In genomic region chrX:71615954-71616353, GRCh38 we compare ENCODE assay signal across 17 cellular contexts. TPM values are rescaled to one million over a fixed set of nuclear protein-coding genes. Genes with fewer than 3 reads are reported as not detected.
A peak's percentile ranks its signal among the peaks of the same experiment; 100 is the strongest.
DNase-seq lines count a peak whose midpoint lies in the region; ATAC-seq, FAIRE-seq and TF ChIP-seq lines count a peak whose summit lies in the region.
"Had no signal": no experiment of that assay in that cellular context is flagged by ENCODE, and none has a peak within 500 bp of the region (broad histone marks: within the 10 kb centered on the region; RNA-seq: fewer than 3 reads in every experiment).

No MANE protein-coding gene starts in this region.

- peak overlapping the region; percentile 90 for H3K27ac ChIP-seq in GM12878 (ENCODE audit: control insufficient read depth, insufficient read depth)
- H3K27ac ChIP-seq: HL-60, left lung had no signal

- peak overlapping the region; percentile 80 for H3K4me2 ChIP-seq in GM12878 (ENCODE audit: control insufficient read depth, insufficient read depth)

- TF ChIP-seq RAD21 in GM12878 (IDR thresholded peaks at IDR 0.05; ENCODE audit: insufficient read depth, low read depth, low read length): no peak

- H2AFZ ChIP-seq in GM12878 (ENCODE audit: control insufficient read depth, low read depth, low read length): no peak overlapping the region

- SMC1A ChIA-PET in GM12878 (lab: Charles Lee; ENCODE audit: uncharacterized antibody, unreplicated experiment): interaction anchor here (1.1 to 5.0 kb wide), 4 partner anchors 9 to 36 kb away, joined by 3 to 33 read pairs (median 4); no protein-coding TSS in a partner anchor

- H3K27ac Mint-ChIP-seq in activated B cell treated with CpG ODN at 0.5 μM for 24 hours: peak overlapping the region; percentile 30
- H3K27ac Mint-ChIP-seq: progenitor cell of endocrine pancreas had no signal

- intact Hi-C loops in activated B cell treated with CpG ODN at 0.5 μM for 24 hours (cut with micrococcal nuclease): no loop called here
- intact Hi-C loops in GM12878 (cut with micrococcal nuclease; ENCODE audit: unreplicated experiment): loop anchor here (5.0 kb wide), 1 partner anchor 74 kb away; no protein-coding TSS in a partner anchor

- peaks cover 0 to 3% of the 10 kb centered on the region in 2 experiments; a peak in 2 of 4 replicates for H3K36me3 ChIP-seq in GM12878 (ENCODE audit: control insufficient read depth in 2 of 2, insufficient read depth in 2 of 2, low read length in 1 of 2)

- no peak for FAIRE-seq in GM12878 (lab: Jason Lieb, UNC)
- FAIRE-seq: endometrium had no signal

- ATAC-seq in activated B cell treated with CpG ODN at 0.5 μM for 24 hours (ENCODE audit: low read depth) (no peak), GM12878 (peak; percentile 30), GM21447 (IDR thresholded peaks at IDR 0.05; ENCODE audit: unreplicated experiment) (no peak), HG02885 (IDR thresholded peaks at IDR 0.05; ENCODE audit: poor library complexity, unreplicated experiment) (no peak)
- peak; percentile 21 for ATAC-seq in stimulated activated naive CD8-positive, alpha-beta T cell treated with anti-CD3 and anti-CD28 coated beads, Interleukin-15, Interleukin-2, amounts not matched to agents 100 U/mL and 50 U/mL, for 24 hours
- ATAC-seq: left lung had no signal

- CTCF ChIA-PET in activated B cell treated with CpG ODN at 0.5 μM for 24 hours (lab: Charles Lee): no interaction called here
- CTCF ChIA-PET in GM12878 (lab: Yijun Ruan, JAX): interaction anchor here (0.7 to 1.4 kb wide), 4 partner anchors 17 to 83 kb away, joined by 4 to 6 read pairs (median 5); partner anchors contain the start of gene OGT

- DNase-seq in activated naive CD4-positive, alpha-beta T cell treated with Interleukin-2 at 50 U/mL for 16 hours: peak; percentile 21
- DNase-seq in activated naive CD4-positive, alpha-beta T cell (lab: John Stamatoyannopoulos, UW): no peak
- no peak for DNase-seq in activated B cell treated with CpG ODN at 0.5 μM for 24 hours
- no peak for DNase-seq in GM12878 (ENCODE audit: low read depth, low spot score)
- peak; percentile 49 for DNase-seq in stimulated activated naive CD8-positive, alpha-beta T cell treated with anti-CD3 and anti-CD28 coated beads, Interleukin-15, Interleukin-2, amounts not matched to agents 100 U/mL and 50 U/mL, for 24 hours
- no peak for DNase-seq in NCI-H1105 treated with DMSO at 0.1 percent for 48 hours (lab: John Stamatoyannopoulos, UW)
- DNase-seq: KBM-7, left lung, naive B cell had no signal

- no peak for TF ChIP-seq POLR2A in GM12878 (IDR thresholded peaks at IDR 0.05; ENCODE audit: low read depth, low read length)

- H3K9me3 ChIP-seq in GM12878 (replicated peaks; ENCODE audit: control insufficient read depth, insufficient read depth, low read length): no peaks in the 10 kb centered on the region; the same call in 1 of the 3 replicates
- H3K9me3 ChIP-seq: left lung, spleen had no signal

- RAD21 ChIA-PET in GM12878 (lab: Charles Lee; ENCODE audit: unreplicated experiment): interaction anchor here (0.8 to 3.2 kb wide), 3 partner anchors 17 to 36 kb away, joined by 3 to 9 read pairs (median 5); no protein-coding TSS in a partner anchor

- H4K20me1 ChIP-seq in GM12878 (ENCODE audit: control insufficient read depth, insufficient read depth): no peaks in the 10 kb centered on the region

- in situ Hi-C loops in GM12878 (cut with MboI): loop anchor here (5.0 kb wide), 1 partner anchor 36 kb away; no protein-coding TSS in a partner anchor

- peak overlapping the region; percentile 38 for H3K4me3 Mint-ChIP-seq in activated B cell treated with CpG ODN at 0.5 μM for 24 hours

- H3K36me3 Mint-ChIP-seq in activated B cell treated with CpG ODN at 0.5 μM for 24 hours (ENCODE audit: low read depth): peaks cover 35% of the 10 kb centered on the region

- TF ChIP-seq CTCF in activated B cell treated with CpG ODN at 0.5 μM for 24 hours (IDR thresholded peaks at IDR 0.05) (no peak), GM12878 (IDR thresholded peaks at IDR 0.05 in 2 of 3, conservative IDR thresholded peaks at IDR 0.05 in 1 of 3; ENCODE audit: control insufficient read depth in 2 of 3, extremely low read depth in 1 of 3, insufficient read depth in 1 of 3, low read depth in 3 of 3, low read length in 3 of 3) (no peak)

- peaks cover 20% of the 10 kb centered on the region for H3K4me1 ChIP-seq in GM12878 (ENCODE audit: control insufficient read depth, insufficient read depth, low read length)
- H3K4me1 ChIP-seq: left lung had no signal

- no peak for TF ChIP-seq EP300 in GM12878 (IDR thresholded peaks at IDR 0.05; ENCODE audit: borderline replicate concordance in 1 of 2, control insufficient read depth in 1 of 2, low read depth in 2 of 2, low read length in 2 of 2)

- WGBS in GM12878 (ENCODE audit: insufficient coverage, insufficient replicate concordance, low lambda C conversion rate, missing lambda C conversion rate): 33% methylated on average over 9 of the region's 10 CpGs

- peak overlapping the region; percentile 50 for H3K9ac ChIP-seq in GM12878 (ENCODE audit: control insufficient read depth, insufficient read depth, low read length)

- peak overlapping the region; percentile 69 for H3K4me3 ChIP-seq in GM12878
- H3K4me3 ChIP-seq: left lung had no signal

- H3K27me3 ChIP-seq in GM12878 (replicated peaks in 1 of 2; ENCODE audit: control insufficient read depth in 2 of 2, insufficient read depth in 2 of 2, low read length in 1 of 2): no peaks in the 10 kb centered on the region
- H3K27me3 ChIP-seq: left lung, spleen had no signal

- no peaks in the 10 kb centered on the region for H3K27me3 Mint-ChIP-seq in activated B cell treated with CpG ODN at 0.5 μM for 24 hours
- H3K27me3 Mint-ChIP-seq: naive B cell, progenitor cell of endocrine pancreas had no signal

- H3K4me1 Mint-ChIP-seq in activated B cell treated with CpG ODN at 0.5 μM for 24 hours: peaks cover 45% of the 10 kb centered on the region

- POLR2A ChIA-PET in activated B cell treated with CpG ODN at 0.5 μM for 24 hours (lab: Charles Lee): no interaction called here
- POLR2A ChIA-PET in GM12878 (lab: Charles Lee): no interaction called here

- H3K9me3 Mint-ChIP-seq in activated B cell treated with CpG ODN at 0.5 μM for 24 hours: no peaks in the 10 kb centered on the region
- H3K9me3 Mint-ChIP-seq: naive B cell had no signal

- no TSS peak for BruUV-seq in GM12878 (replicated peaks; lab: Mats Ljungman, UMichigan)

- H3K79me2 ChIP-seq in GM12878 (ENCODE audit: control insufficient read depth, insufficient read depth, low read length): peaks cover 22% of the 10 kb centered on the region

TF ChIP-seq in GM12878, 131 proteins besides CTCF, POLR2A, EP300 and RAD21:
- TF ChIP-seq JUNB (IDR thresholded peaks at IDR 0.05): no peak
- no peak for TF ChIP-seq DPF2 (IDR thresholded peaks at IDR 0.05)
- TF ChIP-seq EED (IDR thresholded peaks at IDR 0.05; ENCODE audit: low read depth): 0 out of 2 replicates have a peak, but pooled peaks have one; percentile 9

RNA-seq across cellular contexts. Expression of gene CXCR3, which starts 2.4 kb away (rescaled TPM):
- 5.4 and 6.4 TPM in 2 replicates for total RNA-seq in activated B cell treated with CpG ODN at 0.5 μM for 24 hours
- total RNA-seq in GM12878 (2013; cell fraction: nucleolus; rRNA removed): 7.8 and 8.0 TPM in 2 replicates
- 18.0 and 24.9 TPM in 2 replicates for total RNA-seq in GM12878 (2014; rRNA removed)
- 4.5 and 6.8 TPM in 2 replicates for total RNA-seq in GM12878 (2014; rRNA removed; fragmentation: Illumina TruSeq; extraction: Trizol)
- total RNA-seq in GM12878 (2021): 45.4 and 48.2 TPM in 2 replicates
- 20.9 TPM for polyA plus RNA-seq in GM12878 (2011; ENCODE audit: low read depth)
- polyA plus RNA-seq in GM12878 (2011; rRNA removed): 0.37 and 3.0 TPM in 2 replicates
- 5.1 and 8.0 TPM in 2 replicates for polyA plus RNA-seq in GM12878 (2011; cell fraction: cytosol; rRNA removed)
- 12.0 and 20.8 TPM in 2 replicates for polyA plus RNA-seq in GM12878 (2011; cell fraction: nucleus; rRNA removed)
- polyA plus RNA-seq in GM12878 (2012): 24.8 and 41.5 TPM in 2 replicates
- polyA plus RNA-seq in GM12878 (2014; fragmentation: Illumina TruSeq; extraction: Trizol): 1.7 and 11.7 TPM in 2 replicates
- polyA plus RNA-seq in GM12878 (2014; fragmentation: Nextera tagmentation; extraction: Ambion mirVana): 1 to 10 TPM; 1.4 to 6.7 TPM
- 19.7 and 27.7 TPM in 2 replicates for polyA plus RNA-seq in GM12878 (2014; rRNA removed)
- polyA plus RNA-seq in GM12878 (2016; fragmentation: Nextera tagmentation; extraction: Ambion mirVana): 10 to 100 TPM; 47.6 to 48.0 TPM
- polyA minus RNA-seq in GM12878 (2011; rRNA and poly(A)+ RNA removed): 3.9 and 8.1 TPM in 2 replicates
- polyA minus RNA-seq in GM12878 (2011; cell fraction: cytosol; rRNA and poly(A)+ RNA removed): 7.7 and 10.4 TPM in 2 replicates
- 12.7 and 27.5 TPM in 2 replicates for polyA minus RNA-seq in GM12878 (2011; cell fraction: nucleus; rRNA and poly(A)+ RNA removed)
- total RNA-seq: progenitor cell of endocrine pancreas, subcutaneous adipose tissue had no signal
- polyA plus RNA-seq: AG04450 had no signal

RNA-seq across cellular contexts. Expression of gene GCNA, which starts 37.7 kb away (rescaled TPM):
- 4.1 and 4.5 TPM in 2 replicates for total RNA-seq in activated B cell treated with CpG ODN at 0.5 μM for 24 hours
- total RNA-seq in GM12878 (2013; cell fraction: nucleolus; rRNA removed): 5.3 and 7.3 TPM in 2 replicates
- 0.62 and 1.8 TPM in 2 replicates for total RNA-seq in GM12878 (2014; rRNA removed)
- 1.4 and 1.9 TPM in 2 replicates for total RNA-seq in GM12878 (2014; rRNA removed; fragmentation: Illumina TruSeq; extraction: Trizol)
- total RNA-seq in GM12878 (2021): 1.0 and 1.3 TPM in 2 replicates
- polyA plus RNA-seq in GM12878 (2011; ENCODE audit: low read depth): 0.51 TPM
- 1.3 and 2.1 TPM in 2 replicates for polyA plus RNA-seq in GM12878 (2011; rRNA removed)
- 0.51 and 0.53 TPM in 2 replicates for polyA plus RNA-seq in GM12878 (2011; cell fraction: cytosol; rRNA removed)
- polyA plus RNA-seq in GM12878 (2011; cell fraction: nucleus; rRNA removed): 4.2 and 6.0 TPM in 2 replicates
- 0.58 and 1.4 TPM in 2 replicates for polyA plus RNA-seq in GM12878 (2012)
- 1.6 and 2.8 TPM in 2 replicates for polyA plus RNA-seq in GM12878 (2014; fragmentation: Illumina TruSeq; extraction: Trizol)
- polyA plus RNA-seq in GM12878 (2014; fragmentation: Nextera tagmentation; extraction: Ambion mirVana): 1 to 10 TPM in 1 of 2 experiments, under 1 TPM in 1; 0.69 to 1.1 TPM
- polyA plus RNA-seq in GM12878 (2014; rRNA removed): 0.81 and 1.4 TPM in 2 replicates
- polyA plus RNA-seq in GM12878 (2016; fragmentation: Nextera tagmentation; extraction: Ambion mirVana): under 1 TPM; 0.37 to 0.72 TPM
- polyA minus RNA-seq in GM12878 (2011; rRNA and poly(A)+ RNA removed): 1.3 and 1.8 TPM in 2 replicates
- polyA minus RNA-seq in GM12878 (2011; cell fraction: cytosol; rRNA and poly(A)+ RNA removed): not detected in 2 replicates
- 1.3 and 1.6 TPM in 2 replicates for polyA minus RNA-seq in GM12878 (2011; cell fraction: nucleus; rRNA and poly(A)+ RNA removed)

Comparison
In these comparisons a context has a peak if more than half of its experiments do, and no peak if none do; other contexts are left out.
1. DNase-seq: peak in activated naive CD4-positive, alpha-beta T cell treated with Interleukin-2 at 50 U/mL for 16 hours (single experiment) and stimulated activated naive CD8-positive, alpha-beta T cell treated with anti-CD3 and anti-CD28 coated beads, Interleukin-15, Interleukin-2, amounts not matched to agents 100 U/mL and 50 U/mL, for 24 hours (single experiment); none in activated naive CD4-positive, alpha-beta T cell (0 of 4), activated B cell treated with CpG ODN at 0.5 μM for 24 hours (single experiment), GM12878 (single experiment) and NCI-H1105 treated with DMSO at 0.1 percent for 48 hours (single experiment).
2. ATAC-seq: peak in GM12878 (single experiment) and stimulated activated naive CD8-positive, alpha-beta T cell treated with anti-CD3 and anti-CD28 coated beads, Interleukin-15, Interleukin-2, amounts not matched to agents 100 U/mL and 50 U/mL, for 24 hours (single experiment); none in activated B cell treated with CpG ODN at 0.5 μM for 24 hours (single experiment), GM21447 (single experiment) and HG02885 (single experiment).